ENCODE assay signal across 23 cellular contexts in the genomic region with DNA sequence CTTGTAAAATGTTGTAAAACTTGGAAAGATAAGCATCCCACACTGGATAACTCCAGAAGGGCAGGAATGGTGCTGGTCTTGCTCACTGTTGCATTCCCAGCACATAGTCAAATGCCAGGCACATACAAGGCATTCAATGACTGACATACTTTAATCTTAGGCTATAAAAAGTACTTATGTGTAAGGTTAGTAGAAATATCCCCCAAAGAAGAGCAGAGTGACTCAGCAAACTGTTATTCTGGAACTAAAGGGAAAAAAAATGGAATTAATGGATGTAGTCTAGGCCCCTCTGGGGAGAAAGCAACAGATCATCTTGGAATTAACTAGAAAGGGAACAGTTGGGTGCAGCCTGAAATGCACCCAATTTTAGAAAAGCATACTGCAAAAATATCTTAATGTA.
"Had no signal": no experiment of that assay in that cellular context is flagged by ENCODE, and none has a peak within 500 bp of the region (broad histone marks: within the 10 kb centered on the region; RNA-seq: fewer than 3 reads in every experiment).

No MANE protein-coding gene starts in this region.

- H3K4me3 Mint-ChIP-seq: activated CD8-positive, alpha-beta T cell treated with anti-CD3 and anti-CD28 coated beads, Interleukin-2, amount 10 ng/mL, durations not matched to agents 7 days and 5 days; activated naive CD8-positive, alpha-beta T cell; T-helper 17 cell; WTC11 had no signal

- H3K4me1 ChIP-seq: breast epithelium had no signal

- H3K27me3 Mint-ChIP-seq: activated naive CD8-positive, alpha-beta T cell; T-helper 17 cell had no signal

- H3K27ac Mint-ChIP-seq: activated CD8-positive, alpha-beta T cell treated with anti-CD3 and anti-CD28 coated beads, Interleukin-2, amount 10 ng/mL, durations not matched to agents 7 days and 5 days; T-helper 17 cell; WTC11 had no signal

- H3K36me3 ChIP-seq: breast epithelium had no signal

- H3K9me3 Mint-ChIP-seq: WTC11 had no signal

- H3K4me3 ChIP-seq: breast epithelium had no signal

- H3K27ac ChIP-seq: breast epithelium had no signal

- H3K27me3 ChIP-seq: breast epithelium had no signal

- DNase-seq: activated CD4-positive, alpha-beta T cell treated with anti-CD3 and anti-CD28 coated beads for 48 hours; activated CD4-positive, alpha-beta T cell treated with anti-CD3 and anti-CD28 coated beads, Interleukin-2, amount 50 U/mL, for 4 hours; activated CD4-positive, CD25-positive, alpha-beta regulatory T cell treated with anti-CD3 and anti-CD28 coated beads, Interleukin-2, amount 50 U/mL, for 72 hours; activated CD8-positive, alpha-beta memory T cell treated with anti-CD3 and anti-CD28 coated beads, Interleukin-2, amount 50 U/mL, for 48 hours; activated CD8-positive, alpha-beta T cell treated with anti-CD3 and anti-CD28 coated beads, Interleukin-2, amount 10 ng/mL, durations not matched to agents 7 days and 5 days; activated naive CD4-positive, alpha-beta T cell treated with Interleukin-2 at 50 U/mL for 16 hours; activated T-cell treated with anti-CD3 and anti-CD28 coated beads, Interleukin-2, amount 50 U/mL, for 1 hour; caudate nucleus; Karpas-422; MM.1S; NCI-H1105; NCI-H1436; NCI-H1694 treated with DMSO at 0.1 percent for 48 hours; NCI-H2029 treated with DMSO at 0.1 percent for 48 hours; NCI-H345; NK-92 treated with Interleukin-12 subunit alpha and Interleukin-12 subunit beta, amount 100 ng/mL, for 24 hours; PC-3; SHP77; T-helper 17 cell; T-helper 9 cell had no signal

- H3K9me3 ChIP-seq: breast epithelium had no signal
